18 cellular contexts compared by ENCODE assay signal in the genomic region with DNA sequence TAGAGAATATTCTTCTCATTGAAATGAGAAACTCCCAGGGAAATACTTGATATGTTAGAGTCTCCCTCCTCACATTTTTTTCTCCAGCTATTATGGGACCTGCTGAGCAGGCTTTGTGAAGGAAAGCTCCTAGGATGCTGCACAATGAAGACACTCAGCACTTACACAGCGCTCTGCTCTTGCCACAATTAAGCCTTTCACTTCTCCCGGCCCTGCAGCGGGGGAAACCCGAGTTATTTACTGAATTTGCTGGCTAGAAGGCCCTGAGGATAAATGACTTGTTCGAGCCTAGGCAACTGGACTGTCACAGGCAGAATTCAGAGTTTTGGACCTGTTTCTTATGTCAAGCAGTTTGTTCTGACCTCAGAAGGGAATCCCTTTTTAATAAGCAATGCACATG.
A peak's percentile ranks its signal among the peaks of the same experiment; 100 is the strongest.
DNase-seq lines count a peak whose midpoint lies in the region; ATAC-seq lines count a peak whose summit lies in the region.
"Had no signal": no experiment of that assay in that cellular context is flagged by ENCODE, and none has a peak within 500 bp of the region (broad histone marks: within the 10 kb centered on the region; RNA-seq: fewer than 3 reads in every experiment).

No MANE protein-coding gene starts in this region.

- H3K36me3 ChIP-seq in ectodermal cell (ENCODE audit: control insufficient read depth, insufficient read depth, low read length) (peaks cover 2% of the 10 kb centered on the region), MG63 (no peaks in the 10 kb centered on the region)
- H3K36me3 ChIP-seq: HAP-1, heart left ventricle, neutrophil, sigmoid colon had no signal

- intact Hi-C loops in left ventricle myocardium superior (cut with micrococcal nuclease), result no loop called here

- H3K9me3 ChIP-seq in ectodermal cell (ENCODE audit: control insufficient read depth, low read length) (no peaks in the 10 kb centered on the region), MG63 (no peaks in the 10 kb centered on the region)
- H3K9me3 ChIP-seq: HAP-1, heart left ventricle, neutrophil, sigmoid colon had no signal

- DNase-seq in NCI-H2227 treated with DMSO at 0.1 percent for 48 hours (lab: John Stamatoyannopoulos, UW) (peak; percentile 65), medulla oblongata (ENCODE audit: extremely low spot score) (peak; percentile 95), superior temporal gyrus (ENCODE audit: extremely low spot score) (peak; percentile 87), MG63 (no peak), left ventricle myocardium superior (no peak)
- DNase-seq: activated B cell treated with CpG ODN at 0.5 μM for 24 hours; activated CD8-positive, alpha-beta T cell treated with anti-CD3 and anti-CD28 coated beads for 36 hours; activated T-cell treated with anti-CD3 and anti-CD28 coated beads, Interleukin-2, amount 50 U/mL, for 48 hours; heart left ventricle; kidney; NCI-H1092 treated with DMSO at 0.1 percent for 48 hours; NCI-H69; SHP77 treated with DMSO at 0.1 percent for 48 hours; sigmoid colon had no signal

- ATAC-seq in left ventricle myocardium superior (no peak), GM19463 (IDR thresholded peaks at IDR 0.05; ENCODE audit: unreplicated experiment) (no peak)
- ATAC-seq: activated CD8-positive, alpha-beta T cell treated with anti-CD3 and anti-CD28 coated beads for 36 hours; heart left ventricle had no signal

- peaks cover 20% of the 10 kb centered on the region for H3K4me1 ChIP-seq in ectodermal cell (ENCODE audit: control insufficient read depth, insufficient read depth, low read length)
- H3K4me1 ChIP-seq: heart left ventricle, sigmoid colon had no signal

- H3K27ac ChIP-seq in ectodermal cell (ENCODE audit: insufficient read depth, low read depth, low read length, poor library complexity, severe bottlenecking), result peak overlapping the region; percentile 60
- H3K27ac ChIP-seq: heart left ventricle, neutrophil, sigmoid colon had no signal

- H3K4me3 ChIP-seq in ectodermal cell (ENCODE audit: insufficient read depth, low read depth, low read length) (no peak overlapping the region), MG63 (no peak overlapping the region)
- H3K4me3 ChIP-seq: HAP-1, heart left ventricle, sigmoid colon had no signal

- WGBS in ectodermal cell, 2 experiments, result 1% methylated on average over 5 of the region's 5 CpGs

- H3K27me3 ChIP-seq in ectodermal cell (ENCODE audit: control insufficient read depth, insufficient read depth, low read length, poor library complexity, severe bottlenecking), result no peaks in the 10 kb centered on the region
- H3K27me3 ChIP-seq in MG63, result no peaks in the 10 kb centered on the region; the same call in 1 of the 2 replicates
- H3K27me3 ChIP-seq: heart left ventricle, neutrophil, sigmoid colon had no signal

Comparison
In these comparisons a context has a peak if more than half of its experiments do, and no peak if none do; other contexts are left out.
1. DNase-seq: peak in NCI-H2227 treated with DMSO at 0.1 percent for 48 hours (single experiment), medulla oblongata (single experiment) and superior temporal gyrus (single experiment); none in MG63 (single experiment) and left ventricle myocardium superior (single experiment).